8 cellular contexts compared by ENCODE assay signal in genomic region chr7:69598081-69598486, GRCh38. TPM values are rescaled to one million over a fixed set of nuclear protein-coding genes. Genes with fewer than 3 reads are reported as not detected.
DNase-seq lines count a peak whose midpoint lies in the region; ATAC-seq lines count a peak whose summit lies in the region.

TSS of gene AUTS2 (plus strand) at chr7:69598475. CDS start at chr7:69599654, 1,179 bp downstream.

- no peak within 1 kb of the TSS for H3K27ac Mint-ChIP-seq in activated T-helper 17 cell treated with anti-CD3 and anti-CD28 coated beads, Interleukin-2, amount 50 U/mL, for 72 hours
- H3K27ac Mint-ChIP-seq in stimulated activated naive CD8-positive, alpha-beta T cell treated with anti-CD3 and anti-CD28 coated beads, Interleukin-15, amount 100 ng/mL, for 72 hours = peak within 1 kb of the TSS in 1 of 2 donors; percentile 85

- H3K9me3 Mint-ChIP-seq in activated T-helper 17 cell treated with anti-CD3 and anti-CD28 coated beads, Interleukin-2, amount 50 U/mL, for 72 hours = no peaks in the 10 kb centered on the region
- no peaks in the 10 kb centered on the region for H3K9me3 Mint-ChIP-seq in stimulated activated naive CD8-positive, alpha-beta T cell treated with anti-CD3 and anti-CD28 coated beads, Interleukin-15, amount 100 ng/mL, for 72 hours

- peak; percentile 91 for DNase-seq in AG08395 (ENCODE audit: low spot score)
- DNase-seq in NCI-H69 (lab: John Stamatoyannopoulos, UW) = peak; percentile 99
- peak; percentile 56 for DNase-seq in fibroblast of peridontal ligament (ENCODE audit: extremely low read depth)
- peak; percentile 88 for DNase-seq in myocyte (ENCODE audit: low read depth)
- DNase-seq in stimulated activated naive CD8-positive, alpha-beta T cell treated with anti-CD3 and anti-CD28 coated beads, Interleukin-15, amount 100 ng/mL, for 72 hours = peak; percentile 28

- no peaks in the 10 kb centered on the region for H3K36me3 Mint-ChIP-seq in activated T-helper 17 cell treated with anti-CD3 and anti-CD28 coated beads, Interleukin-2, amount 50 U/mL, for 72 hours (ENCODE audit: low read depth)

- H3K27me3 Mint-ChIP-seq in activated T-helper 17 cell treated with anti-CD3 and anti-CD28 coated beads, Interleukin-2, amount 50 U/mL, for 72 hours = peaks cover 19% of the 10 kb centered on the region
- H3K27me3 Mint-ChIP-seq in stimulated activated naive CD8-positive, alpha-beta T cell treated with anti-CD3 and anti-CD28 coated beads, Interleukin-15, amount 100 ng/mL, for 72 hours = peaks cover 30% of the 10 kb centered on the region

- peak; percentile 60 for ATAC-seq in GM19023 (IDR thresholded peaks at IDR 0.05; ENCODE audit: unreplicated experiment)
- peak; percentile 42 for ATAC-seq in HG03196 (IDR thresholded peaks at IDR 0.05; ENCODE audit: unreplicated experiment)
- peak; percentile 58 for ATAC-seq in activated T-helper 17 cell treated with anti-CD3 and anti-CD28 coated beads, Interleukin-2, amount 50 U/mL, for 72 hours (replicated peaks)
- peak; percentile 65 for ATAC-seq in stimulated activated naive CD8-positive, alpha-beta T cell treated with anti-CD3 and anti-CD28 coated beads, Interleukin-15, amount 100 ng/mL, for 72 hours

- H3K4me3 Mint-ChIP-seq in activated T-helper 17 cell treated with anti-CD3 and anti-CD28 coated beads, Interleukin-2, amount 50 U/mL, for 72 hours = peak within 1 kb of the TSS; percentile 77
- H3K4me3 Mint-ChIP-seq in stimulated activated naive CD8-positive, alpha-beta T cell treated with anti-CD3 and anti-CD28 coated beads, Interleukin-15, amount 100 ng/mL, for 72 hours = peak within 1 kb of the TSS; percentile 84 to 86

- no peaks in the 10 kb centered on the region for H3K4me1 Mint-ChIP-seq in activated T-helper 17 cell treated with anti-CD3 and anti-CD28 coated beads, Interleukin-2, amount 50 U/mL, for 72 hours
- peaks cover 25% of the 10 kb centered on the region for H3K4me1 Mint-ChIP-seq in stimulated activated naive CD8-positive, alpha-beta T cell treated with anti-CD3 and anti-CD28 coated beads, Interleukin-15, amount 100 ng/mL, for 72 hours

RNA-seq across cellular contexts. Expression of gene AUTS2, which starts in this region (rescaled TPM):
- 10 to 100 TPM; 20.1 to 39.9 TPM for total RNA-seq in activated T-helper 17 cell treated with anti-CD3 and anti-CD28 coated beads, Interleukin-2, amount 50 U/mL, for 72 hours
- total RNA-seq in myocyte = 4.4 and 6.6 TPM in 2 replicates
- 4.8 TPM for polyA plus RNA-seq in myocyte (2012)

Comparison
In these comparisons a context has a peak if more than half of its experiments do, and no peak if none do; other contexts are left out.
1. Peak in every context shown above with its lines: DNase-seq and ATAC-seq.
2. DNase-seq: peak in every context shown above with its lines; median percentile 99 in NCI-H69; 91 in AG08395; 88 in myocyte; 56 in fibroblast of peridontal ligament; 28 in stimulated activated naive CD8-positive, alpha-beta T cell treated with anti-CD3 and anti-CD28 coated beads, Interleukin-15, amount 100 ng/mL, for 72 hours.